Comparison of ENCODE assay signal across 9 cellular contexts in genomic region chr1:234957330-234958065, GRCh38.
DNase-seq lines count a peak whose midpoint lies in the region; ATAC-seq and TF ChIP-seq lines count a peak whose summit lies in the region.
"Had no signal": no experiment of that assay in that cellular context is flagged by ENCODE, and none has a peak within 500 bp of the region (broad histone marks: within the 10 kb centered on the region; RNA-seq: fewer than 3 reads in every experiment).

No MANE protein-coding gene starts in this region.

- ATAC-seq in HG03432 (IDR thresholded peaks at IDR 0.05; ENCODE audit: unreplicated experiment) (no peak), GM18520 (IDR thresholded peaks at IDR 0.05; ENCODE audit: unreplicated experiment) (no peak), HG03469 (IDR thresholded peaks at IDR 0.05; ENCODE audit: unreplicated experiment) (no peak)

- peaks cover 20% of the 10 kb centered on the region for H3K36me3 Mint-ChIP-seq in dendritic cell treated with granulocyte-macrophage colony-stimulating factor and Interleukin-4, amounts not matched to agents 40 ng/mL and 50 ng/mL, for 4 days (ENCODE audit: low read depth)
- no peaks in the 10 kb centered on the region for H3K36me3 Mint-ChIP-seq in neural crest cell (ENCODE audit: low read depth)

- intact Hi-C loops in dendritic cell treated with granulocyte-macrophage colony-stimulating factor and Interleukin-4, amounts not matched to agents 40 ng/mL and 50 ng/mL, for 4 days (cut with micrococcal nuclease) = loop anchor here (5.0 kb wide), 1 partner anchor 345 kb away; the partner anchor contains the start of gene IRF2BP2

- no peaks in the 10 kb centered on the region for H3K27me3 Mint-ChIP-seq in dendritic cell treated with granulocyte-macrophage colony-stimulating factor and Interleukin-4, amounts not matched to agents 40 ng/mL and 50 ng/mL, for 4 days
- no peaks in the 10 kb centered on the region for H3K27me3 Mint-ChIP-seq in neural crest cell (ENCODE audit: low read depth)
- H3K27me3 Mint-ChIP-seq: B cell had no signal

- no peaks in the 10 kb centered on the region for H3K9me3 Mint-ChIP-seq in dendritic cell treated with granulocyte-macrophage colony-stimulating factor and Interleukin-4, amounts not matched to agents 40 ng/mL and 50 ng/mL, for 4 days
- no peaks in the 10 kb centered on the region for H3K9me3 Mint-ChIP-seq in neural crest cell

- DNase-seq in NCI-H1417 (lab: John Stamatoyannopoulos, UW) (peak in 2 of 3 experiments; percentile 56 to 82), NCI-H1417 treated with DMSO at 0.1 percent for 48 hours (lab: John Stamatoyannopoulos, UW) (no peak), NCI-H82 treated with DMSO at 0.1 percent for 48 hours (lab: John Stamatoyannopoulos, UW; ENCODE audit: unreplicated experiment) (peak; percentile 11), neural crest cell (ENCODE audit: low read depth, low spot score) (no peak)

- peaks cover 91% of the 10 kb centered on the region for H3K4me1 Mint-ChIP-seq in dendritic cell treated with granulocyte-macrophage colony-stimulating factor and Interleukin-4, amounts not matched to agents 40 ng/mL and 50 ng/mL, for 4 days (ENCODE audit: low read depth)
- H3K4me1 Mint-ChIP-seq in neural crest cell = peaks cover 73% of the 10 kb centered on the region

- TF ChIP-seq CTCF in neural crest cell (conservative IDR thresholded peaks at IDR 0.05) = no peak

- H3K27ac Mint-ChIP-seq in dendritic cell treated with granulocyte-macrophage colony-stimulating factor and Interleukin-4, amounts not matched to agents 40 ng/mL and 50 ng/mL, for 4 days = peak overlapping the region; percentile 98
- peak overlapping the region; percentile 59 for H3K27ac Mint-ChIP-seq in neural crest cell (ENCODE audit: unreplicated experiment)
- H3K27ac Mint-ChIP-seq: B cell had no signal

- no peak overlapping the region for H3K4me3 Mint-ChIP-seq in dendritic cell treated with granulocyte-macrophage colony-stimulating factor and Interleukin-4, amounts not matched to agents 40 ng/mL and 50 ng/mL, for 4 days
- H3K4me3 Mint-ChIP-seq in neural crest cell = peak overlapping the region; percentile 36
- H3K4me3 Mint-ChIP-seq: B cell had no signal

Comparison
In these comparisons a context has a peak if more than half of its experiments do, and no peak if none do; other contexts are left out.
1. DNase-seq: peak in NCI-H1417 (2 of 3) and NCI-H82 treated with DMSO at 0.1 percent for 48 hours (single experiment); none in NCI-H1417 treated with DMSO at 0.1 percent for 48 hours (single experiment) and neural crest cell (single experiment).